14 cellular contexts compared by ENCODE assay signal in the genomic region with DNA sequence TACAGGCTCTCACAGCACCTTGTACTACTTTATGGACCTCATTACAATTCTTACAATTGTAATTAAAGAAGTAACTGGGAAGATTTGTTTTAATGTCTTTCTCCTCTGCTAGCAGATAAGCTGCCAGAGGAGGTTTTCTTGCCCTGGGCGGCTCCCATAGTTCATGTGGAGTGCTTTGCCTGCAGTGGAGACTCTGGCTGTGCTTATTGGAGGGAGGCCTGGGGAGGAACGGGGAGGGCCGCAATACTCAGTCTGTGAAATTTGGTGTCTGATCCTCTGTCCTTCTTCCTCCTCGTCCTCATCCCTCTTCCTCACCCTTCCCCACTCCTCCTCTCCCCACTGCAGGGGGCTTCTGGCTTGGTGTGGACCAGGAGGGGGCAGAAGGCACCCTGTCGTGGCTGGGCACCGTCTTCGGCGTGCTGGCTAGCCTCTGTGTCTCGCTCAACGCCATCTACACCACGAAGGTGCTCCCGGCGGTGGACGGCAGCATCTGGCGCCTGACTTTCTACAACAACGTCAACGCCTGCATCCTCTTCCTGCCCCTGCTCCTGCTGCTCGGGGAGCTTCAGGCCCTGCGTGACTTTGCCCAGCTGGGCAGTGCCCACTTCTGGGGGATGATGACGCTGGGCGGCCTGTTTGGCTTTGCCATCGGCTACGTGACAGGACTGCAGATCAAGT. TPM values are rescaled to one million over a fixed set of nuclear protein-coding genes. Genes with fewer than 3 reads are reported as not detected.
DNase-seq lines count a peak whose midpoint lies in the region; ATAC-seq and TF ChIP-seq lines count a peak whose summit lies in the region.
"Had no signal": no experiment of that assay in that cellular context is flagged by ENCODE, and none has a peak within 500 bp of the region (broad histone marks: within the 10 kb centered on the region; RNA-seq: fewer than 3 reads in every experiment).

No MANE protein-coding gene starts in this region.

- no peak overlapping the region for H3K9ac ChIP-seq in Loucy (ENCODE audit: low read depth, low read length, poor library complexity, severe bottlenecking)
- H3K9ac ChIP-seq: GM23248 had no signal

- peaks cover 36% of the 10 kb centered on the region for H3K4me1 ChIP-seq in Loucy (ENCODE audit: insufficient read depth, low read length, poor library complexity, severe bottlenecking)

- no peaks in the 10 kb centered on the region for H3K9me3 ChIP-seq in Loucy (ENCODE audit: insufficient read depth, low read depth, low read length)

- no peak for ATAC-seq in stimulated activated naive B cell treated with anti-CD40 and anti-IgM and Interleukin-4, amounts not matched to agents 10 μg/mL and 1 μg/mL and 100 μg/mL, for 72 hours (replicated peaks)
- no peak for ATAC-seq in GM18519 (IDR thresholded peaks at IDR 0.05; ENCODE audit: low FRiP score, unreplicated experiment)
- ATAC-seq: HCT116 had no signal

- H3K36me3 ChIP-seq in Loucy (ENCODE audit: insufficient read depth, low read length): peaks cover 6% of the 10 kb centered on the region; the same call in 1 of the 2 replicates

- DNase-seq in activated T-cell treated with anti-CD3 and anti-CD28 coated beads, Interleukin-2, amount 50 U/mL, for 24 hours: no peak
- no peak for DNase-seq in activated T-cell treated with anti-CD3 and anti-CD28 coated beads for 4 hours
- peak; percentile 2 for DNase-seq in iPS-NIHi7 (ENCODE audit: extremely low spot score)
- no peak for DNase-seq in stimulated activated naive B cell treated with anti-CD40 and anti-IgM and Interleukin-4, amounts not matched to agents 10 μg/mL and 1 μg/mL and 100 μg/mL, for 72 hours
- DNase-seq in NCI-H2227 (lab: John Stamatoyannopoulos, UW; ENCODE audit: unreplicated experiment): no peak
- DNase-seq in mesothelial cell of epicardium (ENCODE audit: low spot score in 2 of 2, unreplicated experiment in 2 of 2): no peak
- DNase-seq: Calu3, NCI-H1436 treated with DMSO at 0.1 percent for 48 hours, NCI-H2081, NCI-H526 treated with DMSO at 0.1 percent for 48 hours had no signal

- H3K4me3 Mint-ChIP-seq in activated T-cell treated with anti-CD3 and anti-CD28 coated beads, Interleukin-2, amount 50 U/mL, for 24 hours: no peak overlapping the region
- no peak overlapping the region for H3K4me3 Mint-ChIP-seq in stimulated activated naive B cell treated with anti-CD40 and anti-IgM and Interleukin-4, amounts not matched to agents 10 μg/mL and 1 μg/mL and 100 μg/mL, for 72 hours
- no peak overlapping the region for H3K4me3 Mint-ChIP-seq in mesothelial cell of epicardium

- H3K27ac Mint-ChIP-seq in activated T-cell treated with anti-CD3 and anti-CD28 coated beads, Interleukin-2, amount 50 U/mL, for 24 hours: peak overlapping the region; percentile 79
- peak overlapping the region; percentile 37 for H3K27ac Mint-ChIP-seq in stimulated activated naive B cell treated with anti-CD40 and anti-IgM and Interleukin-4, amounts not matched to agents 10 μg/mL and 1 μg/mL and 100 μg/mL, for 72 hours
- H3K27ac Mint-ChIP-seq in mesothelial cell of epicardium: no peak overlapping the region

- no peaks in the 10 kb centered on the region for H3F3A ChIP-seq in Loucy (ENCODE audit: low read depth)

- H3K27me3 Mint-ChIP-seq in activated T-cell treated with anti-CD3 and anti-CD28 coated beads, Interleukin-2, amount 50 U/mL, for 24 hours: no peaks in the 10 kb centered on the region
- no peaks in the 10 kb centered on the region for H3K27me3 Mint-ChIP-seq in stimulated activated naive B cell treated with anti-CD40 and anti-IgM and Interleukin-4, amounts not matched to agents 10 μg/mL and 1 μg/mL and 100 μg/mL, for 72 hours
- H3K27me3 Mint-ChIP-seq in mesothelial cell of epicardium (ENCODE audit: low read depth): no peaks in the 10 kb centered on the region

- H3K9me2 ChIP-seq in Loucy (replicated peaks; ENCODE audit: low read depth, low read length): no peaks in the 10 kb centered on the region

- H3K9me3 Mint-ChIP-seq in activated T-cell treated with anti-CD3 and anti-CD28 coated beads, Interleukin-2, amount 50 U/mL, for 24 hours: no peaks in the 10 kb centered on the region
- no peaks in the 10 kb centered on the region for H3K9me3 Mint-ChIP-seq in stimulated activated naive B cell treated with anti-CD40 and anti-IgM and Interleukin-4, amounts not matched to agents 10 μg/mL and 1 μg/mL and 100 μg/mL, for 72 hours
- H3K9me3 Mint-ChIP-seq in mesothelial cell of epicardium: no peaks in the 10 kb centered on the region

- no peak for TF ChIP-seq CTCF in Loucy (conservative IDR thresholded peaks at IDR 0.05; ENCODE audit: low read length)
- TF ChIP-seq CTCF in mesothelial cell of epicardium (IDR thresholded peaks at IDR 0.05; ENCODE audit: unreplicated experiment): no peak

- H3K4me2 ChIP-seq in Loucy (ENCODE audit: low read depth, low read length, poor library complexity, severe bottlenecking): peak overlapping the region; percentile 82

- peaks cover 45% of the 10 kb centered on the region for H3K4me1 Mint-ChIP-seq in activated T-cell treated with anti-CD3 and anti-CD28 coated beads, Interleukin-2, amount 50 U/mL, for 24 hours (ENCODE audit: low read depth)
- peaks cover 29 to 56% of the 10 kb centered on the region in 2 donors for H3K4me1 Mint-ChIP-seq in stimulated activated naive B cell treated with anti-CD40 and anti-IgM and Interleukin-4, amounts not matched to agents 10 μg/mL and 1 μg/mL and 100 μg/mL, for 72 hours
- H3K4me1 Mint-ChIP-seq in mesothelial cell of epicardium: peaks cover 27% of the 10 kb centered on the region

- no peak overlapping the region for H3K4me3 ChIP-seq in Loucy (ENCODE audit: low read length, poor library complexity, severe bottlenecking)
- H3K4me3 ChIP-seq: GM23248 had no signal

- peaks cover 56% of the 10 kb centered on the region for H3K36me3 Mint-ChIP-seq in activated T-cell treated with anti-CD3 and anti-CD28 coated beads, Interleukin-2, amount 50 U/mL, for 24 hours (ENCODE audit: low read depth)
- H3K36me3 Mint-ChIP-seq in stimulated activated naive B cell treated with anti-CD40 and anti-IgM and Interleukin-4, amounts not matched to agents 10 μg/mL and 1 μg/mL and 100 μg/mL, for 72 hours: peaks cover 33 to 46% of the 10 kb centered on the region in 2 donors
- H3K36me3 Mint-ChIP-seq in mesothelial cell of epicardium: peaks cover 4% of the 10 kb centered on the region

- no peak overlapping the region for H2AFZ ChIP-seq in Loucy (ENCODE audit: low read length)
- H2AFZ ChIP-seq: GM23248 had no signal

- H4K20me1 ChIP-seq in Loucy (ENCODE audit: insufficient read depth, low read length, poor library complexity, severe bottlenecking): peaks cover 8% of the 10 kb centered on the region

- H3K27me3 ChIP-seq in Loucy (ENCODE audit: insufficient read depth, low read length, poor library complexity, severe bottlenecking): no peaks in the 10 kb centered on the region

- H3K79me2 ChIP-seq in Loucy (ENCODE audit: insufficient read depth, low read length): peaks cover 32% of the 10 kb centered on the region; the same call in 1 of the 2 replicates

RNA-seq across cellular contexts. Expression of gene SLC35C1, which starts 5.6 kb away (rescaled TPM):
- 13.2 to 14.6 TPM (median 14.5 TPM) in 3 replicates for total RNA-seq in mesothelial cell of epicardium

RNA-seq across cellular contexts. Expression of gene CRY2, which starts 36.7 kb away (rescaled TPM):
- total RNA-seq in mesothelial cell of epicardium: 33.8 to 35.9 TPM (median 34.3 TPM) in 3 replicates
